In genomic region chr1:1737675-1738590, GRCh38 we compare ENCODE assay signal across 8 cellular contexts. TPM values are rescaled to one million over a fixed set of nuclear protein-coding genes. Genes with fewer than 3 reads are reported as not detected.
DNase-seq lines count a peak whose midpoint lies in the region; ATAC-seq, FAIRE-seq and TF ChIP-seq lines count a peak whose summit lies in the region.
"Not testable (repeated sequence)": the region's sequence is repeated elsewhere in the genome, so short reads cannot be mapped to it uniquely, and the experiment has no call there.

No MANE protein-coding gene starts in this region.

- not testable (repeated sequence) for H3K27me3 ChIP-seq in CD8-positive, alpha-beta T cell (ENCODE audit: insufficient read depth, low read length); OCI-LY1 (ENCODE audit: insufficient read depth, low read length); GM12878 (replicated peaks in 1 of 2; ENCODE audit: control insufficient read depth in 2 of 2, insufficient read depth in 2 of 2, low read length in 1 of 2); testis

- BruUV-seq in GM12878 (replicated peaks; lab: Mats Ljungman, UMichigan): not testable (repeated sequence)

- not testable (repeated sequence) for H3K27me3 Mint-ChIP-seq in CD8-positive, alpha-beta T cell (ENCODE audit: low read depth); activated CD8-positive, alpha-beta T cell treated with anti-CD3 and anti-CD28 coated beads for 36 hours; natural killer cell treated with Interleukin-12 subunit alpha and Interleukin-12 subunit beta and Interleukin-15 and Interleukin-18, amount 100 ng/mL, for 72 hours

- POLR2A ChIA-PET in CD8-positive, alpha-beta T cell (lab: Charles Lee); activated CD8-positive, alpha-beta T cell treated with anti-CD3 and anti-CD28 coated beads for 36 hours (lab: Charles Lee); GM12878 (lab: Charles Lee): not testable (repeated sequence)

- TF ChIP-seq POLR2A in GM12878 (IDR thresholded peaks at IDR 0.05; ENCODE audit: low read depth, low read length); testis (IDR thresholded peaks at IDR 0.05): not testable (repeated sequence)

- not testable (repeated sequence) for H3K9ac ChIP-seq in OCI-LY1 (ENCODE audit: low read length); GM12878 (ENCODE audit: control insufficient read depth, insufficient read depth, low read length)

- in situ Hi-C loops in GM12878 (cut with MboI): not testable (repeated sequence)

- H2AFZ ChIP-seq in OCI-LY1 (ENCODE audit: low read length); GM12878 (ENCODE audit: control insufficient read depth, low read depth, low read length): not testable (repeated sequence)

- H3K79me2 ChIP-seq in OCI-LY1 (ENCODE audit: insufficient read depth, low read length); GM12878 (ENCODE audit: control insufficient read depth, insufficient read depth, low read length): not testable (repeated sequence)

- H3K27ac ChIP-seq in CD8-positive, alpha-beta T cell (ENCODE audit: low read depth, low read length); GM12878 (ENCODE audit: control insufficient read depth, insufficient read depth); testis: not testable (repeated sequence)
- peak overlapping the region; percentile 77 for H3K27ac ChIP-seq in OCI-LY1 (ENCODE audit: low read depth, low read length, poor library complexity, severe bottlenecking)

- RAD21 ChIA-PET in GM12878 (lab: Charles Lee; ENCODE audit: unreplicated experiment): not testable (repeated sequence)

- WGBS in GM12878 (ENCODE audit: insufficient coverage, insufficient replicate concordance, low lambda C conversion rate, missing lambda C conversion rate): 85% methylated on average over 21 of the region's 44 CpGs
- 92 to 94% methylated on average over 6 to 13 of the region's 44 CpGs for WGBS in testis, 2 donors

- H3K4me1 Mint-ChIP-seq in CD8-positive, alpha-beta T cell (ENCODE audit: low read depth); activated CD8-positive, alpha-beta T cell treated with anti-CD3 and anti-CD28 coated beads for 36 hours (ENCODE audit: low read depth); natural killer cell treated with Interleukin-12 subunit alpha and Interleukin-12 subunit beta and Interleukin-15 and Interleukin-18, amount 100 ng/mL, for 72 hours (ENCODE audit: low read depth in 2 of 2): not testable (repeated sequence)

- DNase-seq in CD8-positive, alpha-beta T cell; activated CD8-positive, alpha-beta T cell treated with anti-CD3 and anti-CD28 coated beads for 36 hours; GM12878 (ENCODE audit: low read depth, low spot score); natural killer cell treated with Interleukin-12 subunit alpha and Interleukin-12 subunit beta and Interleukin-15 and Interleukin-18, amount 100 ng/mL, for 72 hours (ENCODE audit: low spot score): not testable (repeated sequence)
- peak in 1 of 2 donors; percentile 48 for DNase-seq in left colon
- peak; percentile 9 for DNase-seq in testis

- not testable (repeated sequence) for H3F3A ChIP-seq in OCI-LY1 (ENCODE audit: insufficient read depth, low read length)

- intact Hi-C loops in CD8-positive, alpha-beta T cell (cut with DNase I, micrococcal nuclease); activated CD8-positive, alpha-beta T cell treated with anti-CD3 and anti-CD28 coated beads for 36 hours (cut with micrococcal nuclease); GM12878 (cut with micrococcal nuclease; ENCODE audit: unreplicated experiment); left colon (cut with DNase I, micrococcal nuclease); testis (cut with DNase I; ENCODE audit: low total_unique reads): not testable (repeated sequence)

- peak; percentile 96 for FAIRE-seq in GM12878 (lab: Jason Lieb, UNC)

- TF ChIP-seq EP300 in GM12878 (IDR thresholded peaks at IDR 0.05; ENCODE audit: borderline replicate concordance in 1 of 2, control insufficient read depth in 1 of 2, low read depth in 2 of 2, low read length in 2 of 2): not testable (repeated sequence)

- SMC1A ChIA-PET in GM12878 (lab: Charles Lee; ENCODE audit: uncharacterized antibody, unreplicated experiment): not testable (repeated sequence)

- H3K9me2 ChIP-seq in OCI-LY1 (ENCODE audit: low read depth, low read length): not testable (repeated sequence)

- not testable (repeated sequence) for H4K20me1 ChIP-seq in OCI-LY1 (ENCODE audit: insufficient read depth, low read length); GM12878 (ENCODE audit: control insufficient read depth, insufficient read depth)

- not testable (repeated sequence) for TF ChIP-seq RAD21 in GM12878 (IDR thresholded peaks at IDR 0.05; ENCODE audit: insufficient read depth, low read depth, low read length)

- H3K4me2 ChIP-seq in OCI-LY1 (ENCODE audit: low read length): peak overlapping the region; percentile 27; the same call in 1 of the 2 replicates
- not testable (repeated sequence) for H3K4me2 ChIP-seq in GM12878 (ENCODE audit: control insufficient read depth, insufficient read depth)

- not testable (repeated sequence) for TF ChIP-seq CTCF in CD8-positive, alpha-beta T cell (IDR thresholded peaks at IDR 0.05); OCI-LY1 (IDR thresholded peaks at IDR 0.05; ENCODE audit: low read length); activated CD8-positive, alpha-beta T cell treated with anti-CD3 and anti-CD28 coated beads for 36 hours (IDR thresholded peaks at IDR 0.05); GM12878 (IDR thresholded peaks at IDR 0.05 in 2 of 3, conservative IDR thresholded peaks at IDR 0.05 in 1 of 3; ENCODE audit: control insufficient read depth in 2 of 3, extremely low read depth in 1 of 3, insufficient read depth in 1 of 3, low read depth in 3 of 3, low read length in 3 of 3); testis (IDR thresholded peaks at IDR 0.05)

- not testable (repeated sequence) for H3K4me3 ChIP-seq in CD8-positive, alpha-beta T cell (ENCODE audit: low read depth, low read length); OCI-LY1 (ENCODE audit: low read depth, low read length, poor library complexity, severe bottlenecking); GM12878; testis

- H3K9me3 Mint-ChIP-seq in CD8-positive, alpha-beta T cell; activated CD8-positive, alpha-beta T cell treated with anti-CD3 and anti-CD28 coated beads for 36 hours; natural killer cell treated with Interleukin-12 subunit alpha and Interleukin-12 subunit beta and Interleukin-15 and Interleukin-18, amount 100 ng/mL, for 72 hours: not testable (repeated sequence)

- not testable (repeated sequence) for H3K36me3 ChIP-seq in CD8-positive, alpha-beta T cell (ENCODE audit: insufficient read depth, low read length); OCI-LY1 (ENCODE audit: insufficient read depth, low read length); GM12878 (ENCODE audit: control insufficient read depth in 2 of 2, insufficient read depth in 2 of 2, low read length in 1 of 2); testis (ENCODE audit: low read depth, missing control alignments)

- peaks cover 14% of the 10 kb centered on the region for H3K36me3 Mint-ChIP-seq in CD8-positive, alpha-beta T cell
- not testable (repeated sequence) for H3K36me3 Mint-ChIP-seq in activated CD8-positive, alpha-beta T cell treated with anti-CD3 and anti-CD28 coated beads for 36 hours (ENCODE audit: low read depth); natural killer cell treated with Interleukin-12 subunit alpha and Interleukin-12 subunit beta and Interleukin-15 and Interleukin-18, amount 100 ng/mL, for 72 hours

- H3K9me3 ChIP-seq in CD8-positive, alpha-beta T cell (ENCODE audit: low read length); OCI-LY1 (ENCODE audit: low read length); GM12878 (replicated peaks; ENCODE audit: control insufficient read depth, insufficient read depth, low read length); testis: not testable (repeated sequence)

- H3K27ac Mint-ChIP-seq in CD8-positive, alpha-beta T cell; activated CD8-positive, alpha-beta T cell treated with anti-CD3 and anti-CD28 coated beads for 36 hours; natural killer cell treated with Interleukin-12 subunit alpha and Interleukin-12 subunit beta and Interleukin-15 and Interleukin-18, amount 100 ng/mL, for 72 hours: not testable (repeated sequence)

- CTCF ChIA-PET in CD8-positive, alpha-beta T cell (lab: Charles Lee); activated CD8-positive, alpha-beta T cell treated with anti-CD3 and anti-CD28 coated beads for 36 hours (lab: Charles Lee); GM12878 (lab: Yijun Ruan, JAX): not testable (repeated sequence)

- H3K4me1 ChIP-seq in CD8-positive, alpha-beta T cell (ENCODE audit: insufficient read depth, low read length); GM12878 (ENCODE audit: control insufficient read depth, insufficient read depth, low read length); testis: not testable (repeated sequence)
- H3K4me1 ChIP-seq in OCI-LY1 (ENCODE audit: insufficient read depth, low read length, severe bottlenecking): peaks cover 24% of the 10 kb centered on the region

- peak; percentile 27 for ATAC-seq in CD8-positive, alpha-beta T cell
- ATAC-seq in HG03280 (IDR thresholded peaks at IDR 0.05; ENCODE audit: unreplicated experiment) (peak; percentile 45), GM12878 (peak; percentile 81), left colon (peak; percentile 24)
- ATAC-seq in activated CD8-positive, alpha-beta T cell treated with anti-CD3 and anti-CD28 coated beads for 36 hours: peak; percentile 36
- peak; percentile 53 to 55 for ATAC-seq in natural killer cell treated with Interleukin-12 subunit alpha and Interleukin-12 subunit beta and Interleukin-15 and Interleukin-18, amount 100 ng/mL, for 72 hours

- not testable (repeated sequence) for H3K4me3 Mint-ChIP-seq in CD8-positive, alpha-beta T cell; activated CD8-positive, alpha-beta T cell treated with anti-CD3 and anti-CD28 coated beads for 36 hours; natural killer cell treated with Interleukin-12 subunit alpha and Interleukin-12 subunit beta and Interleukin-15 and Interleukin-18, amount 100 ng/mL, for 72 hours

RNA-seq across cellular contexts. Expression of gene CDK11A, which starts 13.8 kb away (rescaled TPM):
- 100 to 1,000 TPM; 252 to 280 TPM for total RNA-seq in CD8-positive, alpha-beta T cell
- 10 to 100 TPM; 64.8 to 70.6 TPM for total RNA-seq in activated CD8-positive, alpha-beta T cell treated with anti-CD3 and anti-CD28 coated beads for 36 hours
- 45.6 and 46.9 TPM in 2 replicates for total RNA-seq in GM12878 (2013; cell fraction: nucleolus; rRNA removed)
- 19.3 and 29.4 TPM in 2 replicates for total RNA-seq in GM12878 (2014; rRNA removed)
- total RNA-seq in GM12878 (2014; rRNA removed; fragmentation: Illumina TruSeq; extraction: Trizol): 20.1 and 22.0 TPM in 2 replicates
- total RNA-seq in GM12878 (2021): 37.0 and 46.0 TPM in 2 replicates
- 32.2 TPM for polyA plus RNA-seq in GM12878 (2011; ENCODE audit: low read depth)
- polyA plus RNA-seq in GM12878 (2011; rRNA removed): 3.6 and 7.4 TPM in 2 replicates
- polyA plus RNA-seq in GM12878 (2011; cell fraction: cytosol; rRNA removed): 10.7 and 16.9 TPM in 2 replicates
- 166 and 242 TPM in 2 replicates for polyA plus RNA-seq in GM12878 (2011; cell fraction: nucleus; rRNA removed)
- 30.6 and 44.2 TPM in 2 replicates for polyA plus RNA-seq in GM12878 (2012)
- 20.1 and 30.0 TPM in 2 replicates for polyA plus RNA-seq in GM12878 (2014; fragmentation: Illumina TruSeq; extraction: Trizol)
- polyA plus RNA-seq in GM12878 (2014; fragmentation: Nextera tagmentation; extraction: Ambion mirVana): 1 to 10 TPM; 5.1 to 9.0 TPM
- 37.4 and 52.0 TPM in 2 replicates for polyA plus RNA-seq in GM12878 (2014; rRNA removed)
- polyA plus RNA-seq in GM12878 (2016; fragmentation: Nextera tagmentation; extraction: Ambion mirVana): 10 to 100 TPM; 24.0 to 27.8 TPM
- polyA minus RNA-seq in GM12878 (2011; rRNA and poly(A)+ RNA removed): 9.1 and 11.0 TPM in 2 replicates
- 69.0 and 71.3 TPM in 2 replicates for polyA minus RNA-seq in GM12878 (2011; cell fraction: cytosol; rRNA and poly(A)+ RNA removed)
- 23.5 and 39.3 TPM in 2 replicates for polyA minus RNA-seq in GM12878 (2011; cell fraction: nucleus; rRNA and poly(A)+ RNA removed)
- total RNA-seq in left colon: 10 to 100 TPM; 66.4 to 72.3 TPM
- 100 to 1,000 TPM in 1 of 2 donors, 10 to 100 TPM in 1; 75.9 to 129 TPM for total RNA-seq in natural killer cell treated with Interleukin-12 subunit alpha and Interleukin-12 subunit beta and Interleukin-15 and Interleukin-18, amount 100 ng/mL, for 72 hours
- 100 to 1,000 TPM in 1 of 2 donors, 10 to 100 TPM in 1; 75.9 to 153 TPM for total RNA-seq in testis
- 44.8 TPM for polyA plus RNA-seq in testis (ENCODE audit: insufficient read depth, low read depth, low replicate concordance)

RNA-seq across cellular contexts. Expression of gene NADK, which starts 40.3 kb away (rescaled TPM):
- total RNA-seq in CD8-positive, alpha-beta T cell: 10 to 100 TPM; 15.4 to 16.7 TPM
- total RNA-seq in activated CD8-positive, alpha-beta T cell treated with anti-CD3 and anti-CD28 coated beads for 36 hours: 10 to 100 TPM; 57.3 to 65.6 TPM
- total RNA-seq in GM12878 (2013; cell fraction: nucleolus; rRNA removed): 113 and 124 TPM in 2 replicates
- total RNA-seq in GM12878 (2014; rRNA removed) (46.5 and 49.1 TPM in 2 replicates), GM12878 (2014; rRNA removed; fragmentation: Illumina TruSeq; extraction: Trizol) (27.0 and 30.2 TPM in 2 replicates), GM12878 (2021) (78.7 and 93.2 TPM in 2 replicates), left colon (100 to 1,000 TPM; 141 to 156 TPM), testis (100 to 1,000 TPM; 105 to 111 TPM)
- polyA plus RNA-seq in GM12878 (2011; ENCODE audit: low read depth): 36.7 TPM
- polyA plus RNA-seq in GM12878 (2011; rRNA removed) (48.7 and 62.6 TPM in 2 replicates), GM12878 (2014; fragmentation: Illumina TruSeq; extraction: Trizol) (10.6 and 32.9 TPM in 2 replicates), GM12878 (2014; fragmentation: Nextera tagmentation; extraction: Ambion mirVana) (1 to 10 TPM; 1.1 to 3.6 TPM), GM12878 (2014; rRNA removed) (70.8 and 75.2 TPM in 2 replicates), GM12878 (2016; fragmentation: Nextera tagmentation; extraction: Ambion mirVana) (10 to 100 TPM; 44.6 to 60.6 TPM), testis (ENCODE audit: insufficient read depth, low read depth, low replicate concordance) (74.9 TPM)
- polyA plus RNA-seq in GM12878 (2011; cell fraction: cytosol; rRNA removed): 72.7 and 78.2 TPM in 2 replicates
- polyA plus RNA-seq in GM12878 (2011; cell fraction: nucleus; rRNA removed): 242 and 315 TPM in 2 replicates
- polyA plus RNA-seq in GM12878 (2012): 42.3 and 46.1 TPM in 2 replicates
- 21.1 and 51.6 TPM in 2 replicates for polyA minus RNA-seq in GM12878 (2011; rRNA and poly(A)+ RNA removed)
- 29.9 and 30.3 TPM in 2 replicates for polyA minus RNA-seq in GM12878 (2011; cell fraction: cytosol; rRNA and poly(A)+ RNA removed)
- polyA minus RNA-seq in GM12878 (2011; cell fraction: nucleus; rRNA and poly(A)+ RNA removed): 39.2 and 54.4 TPM in 2 replicates
- 100 to 1,000 TPM in 1 of 2 donors, 10 to 100 TPM in 1; 89.1 to 145 TPM for total RNA-seq in natural killer cell treated with Interleukin-12 subunit alpha and Interleukin-12 subunit beta and Interleukin-15 and Interleukin-18, amount 100 ng/mL, for 72 hours

RNA-seq across cellular contexts. Expression of gene SLC35E2B, which starts 45.3 kb away (rescaled TPM):
- 10 to 100 TPM; 30.0 to 32.4 TPM for total RNA-seq in CD8-positive, alpha-beta T cell
- total RNA-seq in activated CD8-positive, alpha-beta T cell treated with anti-CD3 and anti-CD28 coated beads for 36 hours: 10 to 100 TPM; 21.9 to 23.8 TPM
- 110 and 118 TPM in 2 replicates for total RNA-seq in GM12878 (2013; cell fraction: nucleolus; rRNA removed)
- total RNA-seq in GM12878 (2014; rRNA removed): 19.8 and 20.2 TPM in 2 replicates
- total RNA-seq in GM12878 (2014; rRNA removed; fragmentation: Illumina TruSeq; extraction: Trizol): 15.8 and 16.5 TPM in 2 replicates
- total RNA-seq in GM12878 (2021): 33.7 and 36.7 TPM in 2 replicates
- polyA plus RNA-seq in GM12878 (2011; ENCODE audit: low read depth): 16.4 TPM
- 14.4 and 18.4 TPM in 2 replicates for polyA plus RNA-seq in GM12878 (2011; rRNA removed)
- polyA plus RNA-seq in GM12878 (2011; cell fraction: cytosol; rRNA removed): 25.8 and 28.0 TPM in 2 replicates
- polyA plus RNA-seq in GM12878 (2011; cell fraction: nucleus; rRNA removed): 66.9 and 72.3 TPM in 2 replicates
- 24.7 and 34.0 TPM in 2 replicates for polyA plus RNA-seq in GM12878 (2012)
- 19.5 and 23.6 TPM in 2 replicates for polyA plus RNA-seq in GM12878 (2014; fragmentation: Illumina TruSeq; extraction: Trizol)
- 1 to 10 TPM; 2.6 to 4.1 TPM for polyA plus RNA-seq in GM12878 (2014; fragmentation: Nextera tagmentation; extraction: Ambion mirVana)
- 29.3 and 31.5 TPM in 2 replicates for polyA plus RNA-seq in GM12878 (2014; rRNA removed)
- 10 to 100 TPM; 18.6 to 18.7 TPM for polyA plus RNA-seq in GM12878 (2016; fragmentation: Nextera tagmentation; extraction: Ambion mirVana)
- polyA minus RNA-seq in GM12878 (2011; rRNA and poly(A)+ RNA removed): 12.9 and 24.7 TPM in 2 replicates
- 11.1 and 12.1 TPM in 2 replicates for polyA minus RNA-seq in GM12878 (2011; cell fraction: cytosol; rRNA and poly(A)+ RNA removed)
- 12.1 and 20.3 TPM in 2 replicates for polyA minus RNA-seq in GM12878 (2011; cell fraction: nucleus; rRNA and poly(A)+ RNA removed)
- total RNA-seq in left colon: 10 to 100 TPM; 39.0 to 57.0 TPM
- 10 to 100 TPM; 32.8 to 34.6 TPM for total RNA-seq in natural killer cell treated with Interleukin-12 subunit alpha and Interleukin-12 subunit beta and Interleukin-15 and Interleukin-18, amount 100 ng/mL, for 72 hours
- total RNA-seq in testis: 10 to 100 TPM; 48.8 to 50.0 TPM
- polyA plus RNA-seq in testis (ENCODE audit: insufficient read depth, low read depth, low replicate concordance): 25.9 TPM

Comparison
In these comparisons a context has a peak if more than half of its experiments do, and no peak if none do; other contexts are left out.
1. ATAC-seq: peak in every context shown above with its lines; median percentile 81 in GM12878; 54 in natural killer cell treated with Interleukin-12 subunit alpha and Interleukin-12 subunit beta and Interleukin-15 and Interleukin-18, amount 100 ng/mL, for 72 hours; 45 in HG03280; 36 in activated CD8-positive, alpha-beta T cell treated with anti-CD3 and anti-CD28 coated beads for 36 hours; 27 in CD8-positive, alpha-beta T cell; 24 in left colon.